Comparison of ENCODE assay signal across 2 cellular contexts in genomic region chr17:3891626-3892094, GRCh38.
TF ChIP-seq lines count a peak whose summit lies in the region.

No MANE protein-coding gene starts in this region.

TF ChIP-seq in SK-N-SH, 30 proteins besides CTCF, POLR2A, EP300 and RAD21 (continued from another document):
- TF ChIP-seq REST (IDR thresholded peaks at IDR 0.05; ENCODE audit: low read depth, low read length) (no peak), TAF1 (IDR thresholded peaks at IDR 0.05; ENCODE audit: borderline replicate concordance, low read depth, low read length) (no peak), RCOR1 (IDR thresholded peaks at IDR 0.05; ENCODE audit: low read length) (no peak), MXI1 (IDR thresholded peaks at IDR 0.05; ENCODE audit: low read depth, low read length) (no peak), SIN3A (IDR thresholded peaks at IDR 0.05; ENCODE audit: borderline replicate concordance, low read depth, low read length) (no peak), USF2 (IDR thresholded peaks at IDR 0.05; ENCODE audit: borderline replicate concordance, low read depth, low read length) (no peak), YY1 (IDR thresholded peaks at IDR 0.05; ENCODE audit: low read depth) (no peak), TEAD4 (IDR thresholded peaks at IDR 0.05; ENCODE audit: borderline replicate concordance, insufficient read depth) (no peak), RXRA (IDR thresholded peaks at IDR 0.05; ENCODE audit: borderline replicate concordance, low read depth) (no peak), PBX3 (IDR thresholded peaks at IDR 0.05) (no peak)
- TF ChIP-seq, protein P1, sequence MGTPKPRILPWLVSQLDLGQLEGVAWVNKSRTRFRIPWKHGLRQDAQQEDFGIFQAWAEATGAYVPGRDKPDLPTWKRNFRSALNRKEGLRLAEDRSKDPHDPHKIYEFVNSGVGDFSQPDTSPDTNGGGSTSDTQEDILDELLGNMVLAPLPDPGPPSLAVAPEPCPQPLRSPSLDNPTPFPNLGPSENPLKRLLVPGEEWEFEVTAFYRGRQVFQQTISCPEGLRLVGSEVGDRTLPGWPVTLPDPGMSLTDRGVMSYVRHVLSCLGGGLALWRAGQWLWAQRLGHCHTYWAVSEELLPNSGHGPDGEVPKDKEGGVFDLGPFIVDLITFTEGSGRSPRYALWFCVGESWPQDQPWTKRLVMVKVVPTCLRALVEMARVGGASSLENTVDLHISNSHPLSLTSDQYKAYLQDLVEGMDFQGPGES (IDR thresholded peaks at IDR 0.05; ENCODE audit: low read depth, low read length), result no peak

TF ChIP-seq in SK-N-SH treated with all-trans-retinoic acid at 6 μM for 48 hours, 23 proteins besides CTCF, POLR2A, EP300 and RAD21 (continued from another document):
- TF ChIP-seq ZNF8 (CRISPR knock-in tag; IDR thresholded peaks at IDR 0.05) (no peak), SNAI2 (CRISPR knock-in tag; IDR thresholded peaks at IDR 0.05) (no peak), RARB (CRISPR knock-in tag; IDR thresholded peaks at IDR 0.05) (no peak), OSR1 (CRISPR knock-in tag; IDR thresholded peaks at IDR 0.05) (no peak)
